Comparison of ENCODE assay signal across 16 cellular contexts in genomic region chr2:170277943-170278342, GRCh38.
"Had no signal": no experiment of that assay in that cellular context is flagged by ENCODE, and none has a peak within 500 bp of the region (broad histone marks: within the 10 kb centered on the region; RNA-seq: fewer than 3 reads in every experiment).

No MANE protein-coding gene starts in this region.

- H3K27me3 ChIP-seq: ascending aorta, left lung had no signal

- H3K9me3 ChIP-seq: ascending aorta, left lung, psoas muscle, upper lobe of right lung had no signal

- H3K4me3 ChIP-seq: ascending aorta, heart right ventricle, left lung, psoas muscle, upper lobe of right lung had no signal

- H3K27ac ChIP-seq: ascending aorta, heart right ventricle, left lung, psoas muscle, upper lobe of right lung, VCaP had no signal

- H3K36me3 ChIP-seq: ascending aorta, heart right ventricle, left lung, upper lobe of right lung had no signal

- DNase-seq: activated CD4-positive, alpha-beta T cell treated with anti-CD3 and anti-CD28 coated beads for 36 hours; activated CD8-positive, alpha-beta memory T cell treated with anti-CD3 and anti-CD28 coated beads, Interleukin-2, amount 50 U/mL, for 4 hours; activated CD8-positive, alpha-beta T cell treated with anti-CD3 and anti-CD28 coated beads for 36 hours; activated naive CD4-positive, alpha-beta T cell; activated naive CD8-positive, alpha-beta T cell treated with anti-CD3 and anti-CD28 coated beads, Interleukin-2, amount 50 U/mL, for 24 hours; heart right ventricle; islet precursor cell; left lung; natural killer cell; psoas muscle; stimulated activated CD4-positive, alpha-beta T cell treated with anti-CD3 and anti-CD28 coated beads, Interleukin-12 subunit alpha, Interleukin-12 subunit beta, amount 100 ng/mL, for 4 hours; stimulated activated CD4-positive, alpha-beta T cell treated with anti-CD3 and anti-CD28 coated beads, Interleukin-4, amount 100 ng/mL, for 24 hours; T1000; upper lobe of right lung had no signal

- ATAC-seq: activated CD4-positive, alpha-beta T cell treated with anti-CD3 and anti-CD28 coated beads for 36 hours; activated CD8-positive, alpha-beta T cell treated with anti-CD3 and anti-CD28 coated beads for 36 hours; activated naive CD8-positive, alpha-beta T cell treated with anti-CD3 and anti-CD28 coated beads, Interleukin-2, amount 50 U/mL, for 24 hours; heart right ventricle; left lung; natural killer cell; psoas muscle; upper lobe of right lung had no signal
